Comparison of ENCODE assay signal across 8 cellular contexts in genomic region chr20:16573011-16573965, GRCh38. TPM values are rescaled to one million over a fixed set of nuclear protein-coding genes. Genes with fewer than 3 reads are reported as not detected.
A peak's percentile ranks its signal among the peaks of the same experiment; 100 is the strongest.
DNase-seq lines count a peak whose midpoint lies in the region; ATAC-seq and TF ChIP-seq lines count a peak whose summit lies in the region.

Gene KIF16B, minus strand, starts transcription at chr20:16573448. Its CDS starts 173 bp downstream, at chr20:16573275.

- TF ChIP-seq CTCF in fibroblast of mammary gland (conservative IDR thresholded peaks at IDR 0.05; ENCODE audit: control insufficient read depth, insufficient read depth, low read depth, low read length) (no peak), nephron (IDR thresholded peaks at IDR 0.05; ENCODE audit: unreplicated experiment in 3 of 3) (peak in 1 of 3 experiments; percentile 17)

- peak within 1 kb of the TSS; percentile 81 for H3K27ac Mint-ChIP-seq in activated T-helper 2 cell treated with anti-CD3 and anti-CD28 coated beads, Interferon-gamma antibody, Interleukin-2, Interleukin-4, amounts not matched to agents 10 μg/mL and 5 μg/mL and 100 μg/mL, durations not matched to agents 14 hours and 24 hours and 36 hours
- peak within 1 kb of the TSS; percentile 64 to 90 (median 67) for H3K27ac Mint-ChIP-seq in nephron

- H3K4me3 ChIP-seq in fibroblast of mammary gland (ENCODE audit: control insufficient read depth, low read depth, low read length), result peak within 1 kb of the TSS; percentile 75

- no peaks in the 10 kb centered on the region for H3K9me3 Mint-ChIP-seq in activated T-helper 2 cell treated with anti-CD3 and anti-CD28 coated beads, Interferon-gamma antibody, Interleukin-2, Interleukin-4, amounts not matched to agents 10 μg/mL and 5 μg/mL and 100 μg/mL, durations not matched to agents 14 hours and 24 hours and 36 hours
- no peaks in the 10 kb centered on the region for H3K9me3 Mint-ChIP-seq in nephron

- H3K4me3 Mint-ChIP-seq in activated T-helper 2 cell treated with anti-CD3 and anti-CD28 coated beads, Interferon-gamma antibody, Interleukin-2, Interleukin-4, amounts not matched to agents 10 μg/mL and 5 μg/mL and 100 μg/mL, durations not matched to agents 14 hours and 24 hours and 36 hours (ENCODE audit: low read depth), result peak within 1 kb of the TSS; percentile 90
- peak within 1 kb of the TSS; percentile 83 to 88 (median 88) for H3K4me3 Mint-ChIP-seq in nephron

- H3K36me3 Mint-ChIP-seq in activated T-helper 2 cell treated with anti-CD3 and anti-CD28 coated beads, Interferon-gamma antibody, Interleukin-2, Interleukin-4, amounts not matched to agents 10 μg/mL and 5 μg/mL and 100 μg/mL, durations not matched to agents 14 hours and 24 hours and 36 hours (ENCODE audit: low read depth), result no peaks in the 10 kb centered on the region
- H3K36me3 Mint-ChIP-seq in nephron (ENCODE audit: low read depth), result no peaks in the 10 kb centered on the region

- peak; percentile 87 for ATAC-seq in GM21737 (IDR thresholded peaks at IDR 0.05; ENCODE audit: unreplicated experiment)

- peaks cover 26% of the 10 kb centered on the region for H3K4me1 Mint-ChIP-seq in activated T-helper 2 cell treated with anti-CD3 and anti-CD28 coated beads, Interferon-gamma antibody, Interleukin-2, Interleukin-4, amounts not matched to agents 10 μg/mL and 5 μg/mL and 100 μg/mL, durations not matched to agents 14 hours and 24 hours and 36 hours (ENCODE audit: low read depth)
- peaks cover 37% of the 10 kb centered on the region for H3K4me1 Mint-ChIP-seq in nephron

- intact Hi-C loops in activated T-helper 2 cell treated with anti-CD3 and anti-CD28 coated beads, Interferon-gamma antibody, Interleukin-2, Interleukin-4, amounts not matched to agents 10 μg/mL and 5 μg/mL and 100 μg/mL, durations not matched to agents 14 hours and 24 hours and 36 hours (cut with micrococcal nuclease), result loop anchor here (5.0 to 10.0 kb wide), 2 partner anchors 1392 to 1714 kb away; partner anchors contain the start of genes MGME1, SNX5 and ZNF133

- H3K27me3 Mint-ChIP-seq in activated T-helper 2 cell treated with anti-CD3 and anti-CD28 coated beads, Interferon-gamma antibody, Interleukin-2, Interleukin-4, amounts not matched to agents 10 μg/mL and 5 μg/mL and 100 μg/mL, durations not matched to agents 14 hours and 24 hours and 36 hours (ENCODE audit: low read depth), result no peaks in the 10 kb centered on the region
- no peaks in the 10 kb centered on the region for H3K27me3 Mint-ChIP-seq in nephron (ENCODE audit: low read depth)

- DNase-seq in DMS79 (lab: John Stamatoyannopoulos, UW) (peak; percentile 44), KG1 (lab: John Stamatoyannopoulos, UW) (peak; percentile 62), RKO (ENCODE audit: low spot score) (peak; percentile 93), fibroblast of mammary gland (ENCODE audit: low read depth) (peak; percentile 78)
- DNase-seq in activated T-helper 2 cell treated with anti-CD3 and anti-CD28 coated beads, Interferon-gamma antibody, Interleukin-2, Interleukin-4, amounts not matched to agents 10 μg/mL and 5 μg/mL and 100 μg/mL, durations not matched to agents 14 hours and 24 hours and 36 hours (ENCODE audit: low spot score), result peak; percentile 80
- peak; percentile 71 for DNase-seq in stimulated activated naive CD4-positive, alpha-beta T cell treated with Interleukin-2 at 50 U/mL for 16 hours (lab: John Stamatoyannopoulos, UW)

RNA-seq across cellular contexts. Expression of gene KIF16B, which starts in this region (rescaled TPM):
- 6.2 and 6.8 TPM in 2 replicates for total RNA-seq in activated T-helper 2 cell treated with anti-CD3 and anti-CD28 coated beads, Interferon-gamma antibody, Interleukin-2, Interleukin-4, amounts not matched to agents 10 μg/mL and 5 μg/mL and 100 μg/mL, durations not matched to agents 14 hours and 24 hours and 36 hours

Comparison
In these comparisons a context has a peak if more than half of its experiments do, and no peak if none do; other contexts are left out.
1. Peak in every context shown above with its lines: DNase-seq, ATAC-seq and H3K4me3 ChIP-seq.